ENCODE assay signal across 22 cellular contexts in the genomic region with DNA sequence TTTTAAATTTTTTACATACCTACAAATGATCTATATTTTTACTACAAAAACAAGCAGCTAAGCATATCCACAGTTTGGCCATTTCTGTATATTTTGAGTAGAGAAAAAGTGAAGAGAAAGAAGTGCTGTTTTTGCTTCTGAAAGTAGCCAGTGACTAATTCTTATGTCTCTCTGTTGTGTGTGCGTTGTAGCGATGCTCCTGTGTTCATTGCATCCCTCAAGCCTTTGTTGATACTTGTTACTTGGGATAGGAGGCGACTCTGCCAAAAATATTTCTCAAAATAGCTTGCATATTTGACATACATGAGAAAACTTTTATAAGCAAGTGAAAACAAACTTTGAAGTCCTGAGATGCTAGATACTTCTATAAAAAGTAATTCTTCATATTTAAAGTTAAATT.
A peak's percentile ranks its signal among the peaks of the same experiment; 100 is the strongest.
DNase-seq lines count a peak whose midpoint lies in the region; ATAC-seq and TF ChIP-seq lines count a peak whose summit lies in the region.
"Had no signal": no experiment of that assay in that cellular context is flagged by ENCODE, and none has a peak within 500 bp of the region (broad histone marks: within the 10 kb centered on the region; RNA-seq: fewer than 3 reads in every experiment).

No MANE protein-coding gene starts in this region.

- TF ChIP-seq POLR2A in spleen (IDR thresholded peaks at IDR 0.05), result no peak

- DNase-seq in Karpas-422 (no peak), fibroblast of gingiva (ENCODE audit: low read depth) (peak; percentile 56), globus pallidus (ENCODE audit: low spot score) (peak; percentile 2), NCI-H1694 (lab: John Stamatoyannopoulos, UW) (no peak), spleen (no peak), LoVo (ENCODE audit: low spot score) (no peak)
- DNase-seq: Caco-2; CD4-positive, CD25-positive, alpha-beta regulatory T cell; CD8-positive, alpha-beta T cell; DMS 273 treated with DMSO at 0.1 percent for 48 hours; DMS79; EL; GDM1; H9 had no signal

- H3K27me3 ChIP-seq in Karpas-422 (ENCODE audit: low read length) (no peaks in the 10 kb centered on the region), SU-DHL-6 (ENCODE audit: low read length) (no peaks in the 10 kb centered on the region), spleen (replicated peaks in 1 of 7) (no peaks in the 10 kb centered on the region)
- H3K27me3 ChIP-seq: BLaER1 had no signal

- H3K9me2 ChIP-seq in Karpas-422 (replicated peaks; ENCODE audit: insufficient read depth, low read length) (no peaks in the 10 kb centered on the region), SU-DHL-6 (replicated peaks; ENCODE audit: insufficient read depth, low read length) (no peaks in the 10 kb centered on the region)

- H3K4me3 ChIP-seq in Karpas-422 (ENCODE audit: low read length) (no peak overlapping the region), SU-DHL-6 (ENCODE audit: insufficient read depth, low read length, poor library complexity, severe bottlenecking) (no peak overlapping the region), spleen (no peak overlapping the region)
- H3K4me3 ChIP-seq: BLaER1, GM12878, GM23338 had no signal

- no peak overlapping the region for H3K4me2 ChIP-seq in Karpas-422 (ENCODE audit: low read depth, low read length, poor library complexity, severe bottlenecking)
- no peak overlapping the region for H3K4me2 ChIP-seq in SU-DHL-6 (ENCODE audit: low read depth, low read length, poor library complexity, severe bottlenecking)
- H3K4me2 ChIP-seq: BLaER1, GM23338 had no signal

- intact Hi-C loops in spleen (cut with DNase I; ENCODE audit: low total_unique reads), result no loop called here

- H3K4me1 ChIP-seq in Karpas-422 (ENCODE audit: low read length) (peaks cover 4% of the 10 kb centered on the region; the same call in 1 of the 2 replicates), spleen (no peaks in the 10 kb centered on the region)
- H3K4me1 ChIP-seq: BLaER1, Caco-2 had no signal

- H3K9ac ChIP-seq in Karpas-422 (ENCODE audit: low read length), result no peak overlapping the region
- H3K9ac ChIP-seq in SU-DHL-6 (ENCODE audit: low read length), result no peak overlapping the region
- H3K9ac ChIP-seq: BLaER1 had no signal

- 66 to 93% (median 74%) methylated on average over 3 of the region's 3 CpGs for WGBS in spleen, 5 donors

- H3K79me2 ChIP-seq in Karpas-422 (ENCODE audit: low read length), result no peaks in the 10 kb centered on the region
- no peaks in the 10 kb centered on the region for H3K79me2 ChIP-seq in SU-DHL-6 (ENCODE audit: insufficient read depth, low read length)

- H3K9me3 ChIP-seq in Karpas-422 (ENCODE audit: low read length) (no peaks in the 10 kb centered on the region), SU-DHL-6 (ENCODE audit: insufficient read depth, low read length) (no peaks in the 10 kb centered on the region), spleen (no peaks in the 10 kb centered on the region)
- H3K9me3 ChIP-seq: BLaER1, Caco-2 had no signal

- H3K27ac ChIP-seq in Karpas-422 (ENCODE audit: low read length) (no peak overlapping the region), SU-DHL-6 (ENCODE audit: low read depth, low read length) (no peak overlapping the region), spleen (no peak overlapping the region)
- H3K27ac ChIP-seq: 22Rv1, BLaER1, C4-2B had no signal

- H4K20me1 ChIP-seq in Karpas-422 (ENCODE audit: insufficient read depth, low read depth, low read length) (no peaks in the 10 kb centered on the region), SU-DHL-6 (ENCODE audit: low read depth, low read length) (no peaks in the 10 kb centered on the region)
- H4K20me1 ChIP-seq: BLaER1 had no signal

- no peak for ATAC-seq in GM18873 (IDR thresholded peaks at IDR 0.05; ENCODE audit: low FRiP score, unreplicated experiment)
- ATAC-seq: CD8-positive, alpha-beta T cell; GM12878; GM23338; HCT116 had no signal

- H3K36me3 ChIP-seq in Karpas-422 (ENCODE audit: insufficient read depth, low read length), result no peaks in the 10 kb centered on the region
- H3K36me3 ChIP-seq in SU-DHL-6 (ENCODE audit: low read length), result no peaks in the 10 kb centered on the region
- H3K36me3 ChIP-seq in spleen, result no peaks in the 10 kb centered on the region
- H3K36me3 ChIP-seq: BLaER1 had no signal

- no peaks in the 10 kb centered on the region for H3F3A ChIP-seq in SU-DHL-6 (ENCODE audit: insufficient read depth)

- TF ChIP-seq CTCF in SU-DHL-6 (IDR thresholded peaks at IDR 0.05; ENCODE audit: insufficient read depth, low read length, poor library complexity, severe bottlenecking) (no peak), spleen (IDR thresholded peaks at IDR 0.05 in 8 of 11, conservative IDR thresholded peaks at IDR 0.05 in 3 of 11) (no peak)

- H2AFZ ChIP-seq in Karpas-422 (ENCODE audit: low read length), result peak overlapping the region; percentile 61
- peak overlapping the region; percentile 3 for H2AFZ ChIP-seq in SU-DHL-6 (ENCODE audit: low read depth, low read length, severe bottlenecking)
- H2AFZ ChIP-seq: GM23338 had no signal

Comparison
In these comparisons a context has a peak if more than half of its experiments do, and no peak if none do; other contexts are left out.
1. DNase-seq: peak in fibroblast of gingiva (single experiment) and globus pallidus (single experiment); none in Karpas-422 (single experiment), NCI-H1694 (single experiment), spleen (single experiment) and LoVo (single experiment).